In genomic region chr10:63423489-63423888, GRCh38 we compare ENCODE assay signal across 1 cellular context.
TF ChIP-seq lines count a peak whose summit lies in the region.

No MANE protein-coding gene starts in this region.

TF ChIP-seq in K562, 482 proteins besides CTCF, POLR2A, EP300 and RAD21 (continued from another document):
- TF ChIP-seq NCOR1 (IDR thresholded peaks at IDR 0.05) = peak; percentile 16; the same call in 1 of the 2 replicates
- peak; percentile 35 for TF ChIP-seq TAF9B (IDR thresholded peaks at IDR 0.05; ENCODE audit: partially characterized antibody)
- no peak for TF ChIP-seq ZNF318 (IDR thresholded peaks at IDR 0.05; ENCODE audit: borderline replicate concordance in 1 of 2, low read depth in 1 of 2)
- TF ChIP-seq ZBTB8A (IDR thresholded peaks at IDR 0.05; ENCODE audit: partially characterized antibody) = no peak
- TF ChIP-seq NCOA1 (IDR thresholded peaks at IDR 0.05; ENCODE audit: low read depth) = no peak
- TF ChIP-seq NELFE (IDR thresholded peaks at IDR 0.05; ENCODE audit: insufficient read depth, insufficient read length) = no peak
- no peak for TF ChIP-seq CREM (IDR thresholded peaks at IDR 0.05; ENCODE audit: low read depth)
- TF ChIP-seq ATF7 (IDR thresholded peaks at IDR 0.05) = 0 out of 2 replicates have a peak, but pooled peaks have one; percentile 11
- peak; percentile 98 for TF ChIP-seq ZNF316 (IDR thresholded peaks at IDR 0.05)
- TF ChIP-seq SMAD1 (IDR thresholded peaks at IDR 0.05; ENCODE audit: low read depth, low read length, partially characterized antibody) = no peak
- TF ChIP-seq ZNF592 (IDR thresholded peaks at IDR 0.05) = peak; percentile 61; the same call in 1 of the 2 replicates
- no peak for TF ChIP-seq NRF1 (conservative IDR thresholded peaks at IDR 0.05 in 1 of 2, IDR thresholded peaks at IDR 0.05 in 1 of 2)
- no peak for TF ChIP-seq GATA2 (CRISPR knock-in tag; IDR thresholded peaks at IDR 0.05)
- TF ChIP-seq SMARCA4 (IDR thresholded peaks at IDR 0.05) = 0 out of 2 replicates have a peak, but pooled peaks have one; percentile 35
- TF ChIP-seq HDAC1 (IDR thresholded peaks at IDR 0.05) = peak in 1 of 2 experiments; percentile 47; a peak in 1 of 4 replicates
- TF ChIP-seq SAFB2 (IDR thresholded peaks at IDR 0.05; ENCODE audit: borderline replicate concordance, low read depth, low read length, severe bottlenecking) = no peak
- TF ChIP-seq HSF4 (CRISPR knock-in tag; IDR thresholded peaks at IDR 0.05; ENCODE audit: borderline replicate concordance) = no peak
- no peak for TF ChIP-seq IRF1 (CRISPR knock-in tag; IDR thresholded peaks at IDR 0.05; ENCODE audit: borderline replicate concordance)
- peak; percentile 95 for TF ChIP-seq NFE2L1 (tag; IDR thresholded peaks at IDR 0.05; ENCODE audit: borderline replicate concordance, low read depth)
- no peak for TF ChIP-seq BRF1 (IDR thresholded peaks at IDR 0.05; ENCODE audit: borderline replicate concordance, extremely low read depth, insufficient read length)
- no peak for TF ChIP-seq SMARCE1 (IDR thresholded peaks at IDR 0.05)
- peak; percentile 5; the same call in 1 of the 2 replicates for TF ChIP-seq CEBPB (tag; IDR thresholded peaks at IDR 0.05)
- TF ChIP-seq MNT (conservative IDR thresholded peaks at IDR 0.05) = 0 out of 4 replicates have a peak, but pooled peaks of 1 of the 2 experiments have one; percentile 20
- 0 out of 2 replicates have a peak, but pooled peaks have one; percentile 11 for TF ChIP-seq FOXM1 (IDR thresholded peaks at IDR 0.05; ENCODE audit: low read depth)
- TF ChIP-seq FOXM1 (CRISPR knock-in tag; IDR thresholded peaks at IDR 0.05; ENCODE audit: low read depth) = no peak
- TF ChIP-seq NCOA6 (IDR thresholded peaks at IDR 0.05) = peak; percentile 28; the same call in 1 of the 2 replicates
- TF ChIP-seq SMC3 (conservative IDR thresholded peaks at IDR 0.05; ENCODE audit: insufficient read depth, low read depth, low read length) = no peak
- no peak for TF ChIP-seq WHSC1 (IDR thresholded peaks at IDR 0.05; ENCODE audit: low read length)
- no peak for TF ChIP-seq SAP30 (IDR thresholded peaks at IDR 0.05; ENCODE audit: borderline replicate concordance, insufficient read depth, low read depth, low read length, poor library complexity, severe bottlenecking)
- no peak for TF ChIP-seq MLX (CRISPR knock-in tag; conservative IDR thresholded peaks at IDR 0.05)
- TF ChIP-seq NFYB (IDR thresholded peaks at IDR 0.05; ENCODE audit: extremely low read depth, insufficient read length) = no peak
- TF ChIP-seq PPARD (CRISPR knock-in tag; IDR thresholded peaks at IDR 0.05) = no peak
- no peak for TF ChIP-seq SMAD3 (CRISPR knock-in tag; conservative IDR thresholded peaks at IDR 0.05)
- no peak for TF ChIP-seq SP1 (CRISPR knock-in tag; IDR thresholded peaks at IDR 0.05)
- no peak for TF ChIP-seq ETV1 (tag; conservative IDR thresholded peaks at IDR 0.05; ENCODE audit: low read depth)
- TF ChIP-seq ZNF512 (tag; IDR thresholded peaks at IDR 0.05) = no peak
- no peak for TF ChIP-seq SETDB1 (IDR thresholded peaks at IDR 0.05; ENCODE audit: low read length)
- peak; percentile 11 for TF ChIP-seq ASH1L (IDR thresholded peaks at IDR 0.05; ENCODE audit: borderline replicate concordance, low read depth, partially characterized antibody)
- TF ChIP-seq NFE2 (IDR thresholded peaks at IDR 0.05; ENCODE audit: low read depth) = peak; percentile 96
- no peak for TF ChIP-seq ZNF707 (CRISPR knock-in tag; conservative IDR thresholded peaks at IDR 0.05)
- no peak for TF ChIP-seq PTBP1 (IDR thresholded peaks at IDR 0.05; ENCODE audit: low read depth, low read length)
- 0 out of 4 replicates have a peak, but pooled peaks have one; percentile 16 to 18 for TF ChIP-seq KDM1A (IDR thresholded peaks at IDR 0.05)
- no peak for TF ChIP-seq HES1 (IDR thresholded peaks at IDR 0.05; ENCODE audit: low read depth)
- peak; percentile 97 for TF ChIP-seq C11orf30 (IDR thresholded peaks at IDR 0.05; ENCODE audit: low read depth)
- no peak for TF ChIP-seq MCM3 (IDR thresholded peaks at IDR 0.05)
- TF ChIP-seq POLR2H (tag; IDR thresholded peaks at IDR 0.05; ENCODE audit: low read depth) = peak; percentile 31; the same call in 1 of the 2 replicates
